ENCODE assay signal across 23 cellular contexts in genomic region chr14:103869406-103870143, GRCh38. TPM values are rescaled to one million over a fixed set of nuclear protein-coding genes. Genes with fewer than 3 reads are reported as not detected.
A peak's percentile ranks its signal among the peaks of the same experiment; 100 is the strongest.
DNase-seq lines count a peak whose midpoint lies in the region; ATAC-seq, FAIRE-seq and TF ChIP-seq lines count a peak whose summit lies in the region.
"Had no signal": no experiment of that assay in that cellular context is flagged by ENCODE, and none has a peak within 500 bp of the region (broad histone marks: within the 10 kb centered on the region; RNA-seq: fewer than 3 reads in every experiment).

No MANE protein-coding gene starts in this region.

- H2BK12ac ChIP-seq in H1 (ENCODE audit: low read depth, low read length) = no peak overlapping the region

- peaks cover 2% of the 10 kb centered on the region; the same call in 1 of the 2 replicates for H3K23me2 ChIP-seq in H1 (ENCODE audit: low read depth, low read length)

- H3K9me3 ChIP-seq in IMR-90 (ENCODE audit: control insufficient read depth, insufficient read depth, low read length) (no peaks in the 10 kb centered on the region), H1 (ENCODE audit: insufficient read depth in 2 of 2, low read depth in 1 of 2, low read length in 1 of 2) (no peaks in the 10 kb centered on the region), osteoblast (ENCODE audit: low read depth, low read length) (no peaks in the 10 kb centered on the region)

- H3K9me3 Mint-ChIP-seq in activated CD8-positive, alpha-beta T cell treated with anti-CD3 and anti-CD28 coated beads for 36 hours = no peaks in the 10 kb centered on the region
- no peaks in the 10 kb centered on the region for H3K9me3 Mint-ChIP-seq in activated CD4-positive, alpha-beta T cell treated with anti-CD3 and anti-CD28 coated beads, Interleukin-2, amount 10 ng/mL, durations not matched to agents 24 days and 14 days
- H3K9me3 Mint-ChIP-seq: CD4-positive, alpha-beta memory T cell; HFFc6 had no signal

- H3K36me3 Mint-ChIP-seq in activated CD8-positive, alpha-beta T cell treated with anti-CD3 and anti-CD28 coated beads for 36 hours (ENCODE audit: low read depth) = no peaks in the 10 kb centered on the region
- H3K36me3 Mint-ChIP-seq in activated CD4-positive, alpha-beta T cell treated with anti-CD3 and anti-CD28 coated beads, Interleukin-2, amount 10 ng/mL, durations not matched to agents 24 days and 14 days (ENCODE audit: low read depth) = no peaks in the 10 kb centered on the region
- H3K36me3 Mint-ChIP-seq: CD4-positive, alpha-beta memory T cell had no signal

- H2AK5ac ChIP-seq in IMR-90 (ENCODE audit: low read depth, low read length) (no peak overlapping the region), H1 (ENCODE audit: low read depth, low read length) (no peak overlapping the region)

- H3K4me3 ChIP-seq in IMR-90 (ENCODE audit: insufficient read depth, low read depth, low read length) (no peak overlapping the region), H1 (ENCODE audit: extremely low read depth in 1 of 4, insufficient read depth in 2 of 4, low read depth in 3 of 4, low read length in 4 of 4) (no peak overlapping the region), osteoblast (ENCODE audit: insufficient read depth, low read length) (no peak overlapping the region)

- no peak overlapping the region for H3K18ac ChIP-seq in IMR-90 (ENCODE audit: low read depth, low read length)
- no peak overlapping the region for H3K18ac ChIP-seq in H1 (ENCODE audit: extremely low read depth, low read length)

- FAIRE-seq in H1 (lab: Jason Lieb, UNC) = no peak

- H4K8ac ChIP-seq in IMR-90 (ENCODE audit: low read depth in 2 of 2, low read length in 2 of 2) = no peak overlapping the region
- H4K8ac ChIP-seq in H1 (ENCODE audit: extremely low read depth, insufficient read depth, low read length) = peak overlapping the region; percentile 46; the same call in 1 of the 2 replicates

- H2BK15ac ChIP-seq in IMR-90 (ENCODE audit: low read depth, low read length) (no peak overlapping the region), H1 (ENCODE audit: low read length) (no peak overlapping the region)

- no peaks in the 10 kb centered on the region for H3K79me2 ChIP-seq in H1 (ENCODE audit: control insufficient read depth in 1 of 2, insufficient read depth in 2 of 2, low read length in 2 of 2)
- no peaks in the 10 kb centered on the region for H3K79me2 ChIP-seq in osteoblast (ENCODE audit: insufficient read depth, low read length)

- H2BK20ac ChIP-seq in IMR-90 (ENCODE audit: low read depth, low read length) (no peak overlapping the region), H1 (ENCODE audit: low read length) (no peak overlapping the region)

- CTCF ChIA-PET in IMR-90 (lab: Yijun Ruan, JAX) (no interaction called here), H1 (lab: Charles Lee; ENCODE audit: partially characterized antibody) (interaction anchor here (0.6 to 1.3 kb wide), 4 partner anchors 9 to 105 kb away, joined by 3 read pairs; no protein-coding TSS in a partner anchor)
- CTCF ChIA-PET in activated CD8-positive, alpha-beta T cell treated with anti-CD3 and anti-CD28 coated beads for 36 hours (lab: Charles Lee) = no interaction called here

- H3K36me3 ChIP-seq in IMR-90 (ENCODE audit: control insufficient read depth, insufficient read depth, low read length) = no peaks in the 10 kb centered on the region
- H3K36me3 ChIP-seq in H1 (ENCODE audit: control insufficient read depth in 2 of 4, insufficient read depth in 4 of 4, low read length in 3 of 4) = no peaks in the 10 kb centered on the region
- no peaks in the 10 kb centered on the region for H3K36me3 ChIP-seq in osteoblast (ENCODE audit: insufficient read depth, low read length)

- DNase-seq in DMS53 (lab: John Stamatoyannopoulos, UW) (peak; percentile 26), DMS53 treated with DMSO at 0.1 percent for 48 hours (lab: John Stamatoyannopoulos, UW; ENCODE audit: unreplicated experiment) (no peak), IMR-90 (no peak), H1 (ENCODE audit: low read depth in 1 of 2, low spot score in 2 of 2) (peak in 1 of 2 experiments; percentile 44), osteoblast (ENCODE audit: insufficient read length, low spot score, missing footprints) (peak; percentile 93)
- DNase-seq in activated CD8-positive, alpha-beta T cell treated with anti-CD3 and anti-CD28 coated beads for 36 hours = no peak
- DNase-seq in activated CD4-positive, alpha-beta T cell treated with anti-CD3 and anti-CD28 coated beads, Interleukin-2, amount 10 ng/mL, durations not matched to agents 24 days and 14 days = no peak
- DNase-seq: CD4-positive, alpha-beta memory T cell; DMS79 treated with DMSO at 0.1 percent for 48 hours; GOT3; HFFc6; Kasumi-1; MM.1S; NCI-H1092 treated with DMSO at 0.1 percent for 48 hours; NCI-H1694; NCI-H510A treated with DMSO at 0.1 percent for 48 hours; NCI-H82; SHP77 had no signal

- in situ Hi-C loops in IMR-90 (cut with MboI; ENCODE audit: low sequenced_read_pairs) = no loop called here

- no peak overlapping the region for H3K27ac ChIP-seq in IMR-90 (ENCODE audit: insufficient read depth, low read length)
- no peak overlapping the region for H3K27ac ChIP-seq in H1 (ENCODE audit: low read depth, low read length)
- no peak overlapping the region for H3K27ac ChIP-seq in osteoblast (ENCODE audit: low read depth, low read length)
- H3K27ac ChIP-seq: 22Rv1 had no signal

- H3K9me1 ChIP-seq in IMR-90 (ENCODE audit: insufficient read depth, low read length) = no peaks in the 10 kb centered on the region

- TF ChIP-seq RAD21 in IMR-90 (IDR thresholded peaks at IDR 0.05; ENCODE audit: low read length) (no peak), H1 (IDR thresholded peaks at IDR 0.05 in 1 of 2, conservative IDR thresholded peaks at IDR 0.05 in 1 of 2; ENCODE audit: low read depth in 2 of 2, low read length in 2 of 2) (no peak)

- TF ChIP-seq POLR2A in IMR-90 (IDR thresholded peaks at IDR 0.05; ENCODE audit: low read depth, low read length) = no peak
- TF ChIP-seq POLR2A in H1 (IDR thresholded peaks at IDR 0.05; ENCODE audit: control extremely low read depth in 1 of 2, low read depth in 2 of 2, low read length in 2 of 2) = no peak

- no peaks in the 10 kb centered on the region; the same call in 1 of the 2 replicates for H3K4me1 ChIP-seq in IMR-90 (ENCODE audit: control insufficient read depth, insufficient read depth, low read length)
- peaks cover 4 to 14% (median 9%) of the 10 kb centered on the region in 4 experiments for H3K4me1 ChIP-seq in H1 (replicated peaks in 1 of 4; ENCODE audit: control insufficient read depth in 3 of 4, insufficient read depth in 4 of 4, low read length in 3 of 4)
- H3K4me1 ChIP-seq in osteoblast (ENCODE audit: insufficient read depth, low read length) = no peaks in the 10 kb centered on the region

- H3K14ac ChIP-seq in IMR-90 (replicated peaks; ENCODE audit: low read depth, low read length) (no peak overlapping the region), H1 (ENCODE audit: insufficient read length) (no peak overlapping the region)

- intact Hi-C loops in IMR-90 (cut with micrococcal nuclease) = no loop called here
- intact Hi-C loops in activated CD8-positive, alpha-beta T cell treated with anti-CD3 and anti-CD28 coated beads for 36 hours (cut with micrococcal nuclease) = no loop called here
- intact Hi-C loops in activated CD4-positive, alpha-beta T cell treated with anti-CD3 and anti-CD28 coated beads, Interleukin-2, amount 10 ng/mL, durations not matched to agents 24 days and 14 days (cut with micrococcal nuclease) = no loop called here

- H3K4ac ChIP-seq in IMR-90 (ENCODE audit: low read depth, low read length) (no peak overlapping the region), H1 (replicated peaks; ENCODE audit: insufficient read length, low read depth, low read length) (no peak overlapping the region)

- H2AFZ ChIP-seq in IMR-90 (replicated peaks; ENCODE audit: low read length, poor library complexity) = peak overlapping the region; percentile 70
- H2AFZ ChIP-seq in H1 (ENCODE audit: low read length) = peak overlapping the region; percentile 33
- no peak overlapping the region for H2AFZ ChIP-seq in osteoblast (ENCODE audit: low read length)

- no peak for TF ChIP-seq EP300 in H1 (IDR thresholded peaks at IDR 0.05; ENCODE audit: borderline replicate concordance in 1 of 2, low read depth in 2 of 2, low read length in 2 of 2)

- H3K23ac ChIP-seq in IMR-90 (ENCODE audit: low read depth, low read length) (no peak overlapping the region), H1 (ENCODE audit: insufficient read length) (no peak overlapping the region)

- H3K4me3 Mint-ChIP-seq in activated CD8-positive, alpha-beta T cell treated with anti-CD3 and anti-CD28 coated beads for 36 hours = no peak overlapping the region
- no peak overlapping the region for H3K4me3 Mint-ChIP-seq in activated CD4-positive, alpha-beta T cell treated with anti-CD3 and anti-CD28 coated beads, Interleukin-2, amount 10 ng/mL, durations not matched to agents 24 days and 14 days
- H3K4me3 Mint-ChIP-seq: B cell, HFFc6 had no signal

- H4K20me1 ChIP-seq in IMR-90 (ENCODE audit: insufficient read depth, low read length) (no peaks in the 10 kb centered on the region), H1 (replicated peaks in 1 of 2; ENCODE audit: control insufficient read depth in 1 of 2, insufficient read depth in 2 of 2, low read length in 2 of 2) (no peaks in the 10 kb centered on the region), osteoblast (ENCODE audit: insufficient read depth, low read length) (no peaks in the 10 kb centered on the region)

- dilution Hi-C loops in IMR-90 (cut with HindIII; ENCODE audit: low sequenced_read_pairs, unreplicated experiment) = no loop called here

- H3K9ac ChIP-seq in IMR-90 (ENCODE audit: low read depth, low read length) (no peak overlapping the region), H1 (replicated peaks in 1 of 4; ENCODE audit: extremely low read depth in 1 of 4, low read depth in 3 of 4, low read length in 3 of 4) (no peak overlapping the region)

- H3K4me1 Mint-ChIP-seq in activated CD8-positive, alpha-beta T cell treated with anti-CD3 and anti-CD28 coated beads for 36 hours (ENCODE audit: low read depth) = peaks cover 8% of the 10 kb centered on the region
- peaks cover 6% of the 10 kb centered on the region for H3K4me1 Mint-ChIP-seq in activated CD4-positive, alpha-beta T cell treated with anti-CD3 and anti-CD28 coated beads, Interleukin-2, amount 10 ng/mL, durations not matched to agents 24 days and 14 days

- H4K5ac ChIP-seq in IMR-90 (ENCODE audit: low read depth, low read length) (no peak overlapping the region), H1 (ENCODE audit: insufficient read length, low read depth, low read length) (no peak overlapping the region)

- H3K4me2 ChIP-seq in IMR-90 (ENCODE audit: low read depth, low read length) (no peak overlapping the region), H1 (ENCODE audit: insufficient read depth in 1 of 2, low read depth in 2 of 2, low read length in 2 of 2) (no peak overlapping the region), osteoblast (ENCODE audit: insufficient read depth, low read length) (no peak overlapping the region)

- POLR2A ChIA-PET in IMR-90 (lab: Charles Lee; ENCODE audit: unreplicated experiment) (no interaction called here), H1 (lab: Charles Lee; ENCODE audit: partially characterized antibody) (interaction anchor here (1.4 kb wide), 1 partner anchor 14 kb away, joined by 3 read pairs; no protein-coding TSS in a partner anchor)
- POLR2A ChIA-PET in activated CD8-positive, alpha-beta T cell treated with anti-CD3 and anti-CD28 coated beads for 36 hours (lab: Charles Lee) = no interaction called here

- BruUV-seq in IMR-90 (replicated peaks; lab: Mats Ljungman, UMichigan) = no TSS peak

- no peak for TF ChIP-seq CTCF in IMR-90 (conservative IDR thresholded peaks at IDR 0.05; ENCODE audit: low read depth, low read length)
- no peak for TF ChIP-seq CTCF in H1 (IDR thresholded peaks at IDR 0.05; ENCODE audit: control extremely low read depth in 1 of 3, insufficient read depth in 1 of 3, low read depth in 1 of 3, low read length in 3 of 3)
- no peak for TF ChIP-seq CTCF in osteoblast (IDR thresholded peaks at IDR 0.05; ENCODE audit: extremely low read depth, low read depth, low read length)
- no peak for TF ChIP-seq CTCF in activated CD8-positive, alpha-beta T cell treated with anti-CD3 and anti-CD28 coated beads for 36 hours (IDR thresholded peaks at IDR 0.05)

- WGBS in IMR-90 (ENCODE audit: extremely low coverage in 2 of 2, insufficient read length in 1 of 2), 2 experiments = 82% methylated on average over 7 of the region's 14 CpGs; no CpG with 5 or more reads in 1 of the 2 experiments
- WGBS in H1 (ENCODE audit: extremely low coverage in 1 of 2, insufficient coverage in 1 of 2, insufficient read length in 1 of 2, insufficient replicate concordance in 2 of 2, low coverage in 1 of 2, low lambda C conversion rate in 2 of 2, missing lambda C conversion rate in 1 of 2), 2 experiments = 89% methylated on average over 11 of the region's 14 CpGs; no CpG with 5 or more reads in 1 of the 2 experiments

- ATAC-seq in IMR-90 (ENCODE audit: low read depth) (no peak), HG03025 (IDR thresholded peaks at IDR 0.05; ENCODE audit: low FRiP score, unreplicated experiment) (no peak)
- ATAC-seq in activated CD8-positive, alpha-beta T cell treated with anti-CD3 and anti-CD28 coated beads for 36 hours = no peak
- ATAC-seq: Panc1 had no signal

- H2BK120ac ChIP-seq in IMR-90 (ENCODE audit: low read depth, low read length) (no peak overlapping the region), H1 (replicated peaks; ENCODE audit: low read depth, low read length) (no peak overlapping the region)

- no peak overlapping the region for H2BK5ac ChIP-seq in IMR-90 (ENCODE audit: low read depth, low read length, poor library complexity, severe bottlenecking)
- no peak overlapping the region for H2BK5ac ChIP-seq in H1 (ENCODE audit: low read depth, low read length)

- H3K27me3 ChIP-seq in IMR-90 (ENCODE audit: control insufficient read depth, insufficient read depth, low read length) (no peaks in the 10 kb centered on the region; the same call in 1 of the 2 replicates), H1 (replicated peaks in 1 of 4; ENCODE audit: control insufficient read depth in 3 of 4, extremely low read depth in 1 of 4, insufficient read depth in 3 of 4, low read length in 3 of 4) (no peaks in the 10 kb centered on the region; a peak in 1 of 7 replicates), osteoblast (ENCODE audit: insufficient read depth, low read length) (no peaks in the 10 kb centered on the region)

- no peaks in the 10 kb centered on the region for H3K79me1 ChIP-seq in IMR-90 (ENCODE audit: low read depth in 1 of 2, low read length in 2 of 2)
- H3K79me1 ChIP-seq in H1 (ENCODE audit: low read depth, low read length) = no peaks in the 10 kb centered on the region

- no peaks in the 10 kb centered on the region for H3K27me3 Mint-ChIP-seq in activated CD8-positive, alpha-beta T cell treated with anti-CD3 and anti-CD28 coated beads for 36 hours
- no peaks in the 10 kb centered on the region for H3K27me3 Mint-ChIP-seq in activated CD4-positive, alpha-beta T cell treated with anti-CD3 and anti-CD28 coated beads, Interleukin-2, amount 10 ng/mL, durations not matched to agents 24 days and 14 days
- H3K27me3 Mint-ChIP-seq: B cell had no signal

- H4K91ac ChIP-seq in IMR-90 (ENCODE audit: insufficient read depth, low read depth, low read length) = no peak overlapping the region
- H4K91ac ChIP-seq in H1 (replicated peaks; ENCODE audit: insufficient read length, low read length) = no peak overlapping the region

- no peak overlapping the region for H3K27ac Mint-ChIP-seq in activated CD8-positive, alpha-beta T cell treated with anti-CD3 and anti-CD28 coated beads for 36 hours
- H3K27ac Mint-ChIP-seq in activated CD4-positive, alpha-beta T cell treated with anti-CD3 and anti-CD28 coated beads, Interleukin-2, amount 10 ng/mL, durations not matched to agents 24 days and 14 days = no peak overlapping the region
- H3K27ac Mint-ChIP-seq: B cell, HFFc6 had no signal

- no peak overlapping the region for H3K56ac ChIP-seq in IMR-90 (ENCODE audit: extremely low read depth, insufficient read depth, low read length)
- H3K56ac ChIP-seq in H1 (replicated peaks; ENCODE audit: insufficient read length, low read depth, low read length) = no peak overlapping the region

- no peak overlapping the region for H2AK9ac ChIP-seq in IMR-90 (replicated peaks; ENCODE audit: low read depth, low read length, poor library complexity)

RNA-seq across cellular contexts. Expression of gene PPP1R13B, which starts 22.2 kb away (rescaled TPM):
- total RNA-seq in IMR-90 (2012; rRNA removed) (1.6 and 2.2 TPM in 2 replicates), osteoblast (3.3 and 4.4 TPM in 2 replicates)
- polyA plus RNA-seq in IMR-90 (2012; rRNA removed) (2.8 and 3.7 TPM in 2 replicates), H1 (2011; rRNA removed) (2.6 and 4.5 TPM in 2 replicates)
- 0.86 and 1.6 TPM in 2 replicates for polyA plus RNA-seq in IMR-90 (2012; cell fraction: cytosol; rRNA removed)
- 16.1 and 16.3 TPM in 2 replicates for polyA plus RNA-seq in IMR-90 (2012; cell fraction: nucleus; rRNA removed; ENCODE audit: low replicate concordance)
- total RNA-seq in H1 (2021; fragmentation: NEBNext Ultra II Directional; extraction: Animal tissue kit (Norgen Biotek cat#: 25700)) = 8.9 and 9.7 TPM in 2 replicates
- 2.7 TPM for polyA plus RNA-seq in H1 (2011; cell fraction: cytosol; rRNA removed)
- 9.9 TPM for polyA plus RNA-seq in H1 (2011; cell fraction: nucleus; rRNA removed)
- polyA plus RNA-seq in H1 (2012, experiment 1 of 2) = 5.3 to 8.0 TPM (median 5.5 TPM) in 4 replicates
- polyA plus RNA-seq in H1 (2012, experiment 2 of 2) = 2.4 TPM
- 4.8 TPM for polyA plus RNA-seq in H1 (2013, experiment 1 of 2)
- polyA plus RNA-seq in H1 (2013, experiment 2 of 2) = 5.1 TPM
- 5.4 and 9.3 TPM in 2 replicates for polyA minus RNA-seq in H1 (2011; rRNA and poly(A)+ RNA removed)
- polyA minus RNA-seq in H1 (2011; cell fraction: cytosol; rRNA and poly(A)+ RNA removed) = 5.7 TPM
- 7.7 TPM for polyA minus RNA-seq in H1 (2011; cell fraction: nucleus; rRNA and poly(A)+ RNA removed)
- total RNA-seq in activated CD8-positive, alpha-beta T cell treated with anti-CD3 and anti-CD28 coated beads for 36 hours = 10 to 100 TPM; 11.9 to 14.5 TPM
- total RNA-seq in activated CD4-positive, alpha-beta T cell treated with anti-CD3 and anti-CD28 coated beads, Interleukin-2, amount 10 ng/mL, durations not matched to agents 24 days and 14 days = 8.6 and 8.8 TPM in 2 replicates

RNA-seq across cellular contexts. Expression of gene TDRD9, which starts 58.7 kb away (rescaled TPM):
- under 0.01 and 0.18 TPM in 2 replicates for total RNA-seq in IMR-90 (2012; rRNA removed)
- 0.07 and 0.09 TPM in 2 replicates for polyA plus RNA-seq in IMR-90 (2012; rRNA removed)
- 0.02 and 0.51 TPM in 2 replicates for polyA plus RNA-seq in IMR-90 (2012; cell fraction: cytosol; rRNA removed)
- polyA plus RNA-seq in IMR-90 (2012; cell fraction: nucleus; rRNA removed; ENCODE audit: low replicate concordance) = 0.10 and 0.30 TPM in 2 replicates
- total RNA-seq in H1 (2021; fragmentation: NEBNext Ultra II Directional; extraction: Animal tissue kit (Norgen Biotek cat#: 25700)) = not detected in 2 replicates
- polyA plus RNA-seq in H1 (2011; rRNA removed) = not detected in 2 replicates
- polyA plus RNA-seq in H1 (2011; cell fraction: cytosol; rRNA removed) = 0.03 TPM
- polyA plus RNA-seq in H1 (2011; cell fraction: nucleus; rRNA removed) = not detected
- not detected in 4 replicates for polyA plus RNA-seq in H1 (2012, experiment 1 of 2)
- polyA plus RNA-seq in H1 (2012, experiment 2 of 2) = not detected
- polyA plus RNA-seq in H1 (2013, experiment 1 of 2) = under 0.01 TPM
- polyA plus RNA-seq in H1 (2013, experiment 2 of 2) = 0.02 TPM
- polyA minus RNA-seq in H1 (2011; rRNA and poly(A)+ RNA removed) = 0.16 TPM in 1 of 2 replicates, not detected in the other
- not detected for polyA minus RNA-seq in H1 (2011; cell fraction: cytosol; rRNA and poly(A)+ RNA removed)
- 0.20 TPM for polyA minus RNA-seq in H1 (2011; cell fraction: nucleus; rRNA and poly(A)+ RNA removed)
- 0.29 and 1.1 TPM in 2 replicates for total RNA-seq in osteoblast
- total RNA-seq in activated CD8-positive, alpha-beta T cell treated with anti-CD3 and anti-CD28 coated beads for 36 hours = 1 to 10 TPM; 1.2 to 1.6 TPM
- total RNA-seq in activated CD4-positive, alpha-beta T cell treated with anti-CD3 and anti-CD28 coated beads, Interleukin-2, amount 10 ng/mL, durations not matched to agents 24 days and 14 days = 0.12 and 0.19 TPM in 2 replicates
- total RNA-seq: G401, HFFc6 had no signal

Comparison
In these comparisons a context has a peak if more than half of its experiments do, and no peak if none do; other contexts are left out.
1. DNase-seq: peak in DMS53 (single experiment) and osteoblast (single experiment); none in DMS53 treated with DMSO at 0.1 percent for 48 hours (single experiment), IMR-90 (single experiment), activated CD8-positive, alpha-beta T cell treated with anti-CD3 and anti-CD28 coated beads for 36 hours (single experiment) and activated CD4-positive, alpha-beta T cell treated with anti-CD3 and anti-CD28 coated beads, Interleukin-2, amount 10 ng/mL, durations not matched to agents 24 days and 14 days (single experiment).